ENCODE assay signal across 16 cellular contexts in the genomic region with DNA sequence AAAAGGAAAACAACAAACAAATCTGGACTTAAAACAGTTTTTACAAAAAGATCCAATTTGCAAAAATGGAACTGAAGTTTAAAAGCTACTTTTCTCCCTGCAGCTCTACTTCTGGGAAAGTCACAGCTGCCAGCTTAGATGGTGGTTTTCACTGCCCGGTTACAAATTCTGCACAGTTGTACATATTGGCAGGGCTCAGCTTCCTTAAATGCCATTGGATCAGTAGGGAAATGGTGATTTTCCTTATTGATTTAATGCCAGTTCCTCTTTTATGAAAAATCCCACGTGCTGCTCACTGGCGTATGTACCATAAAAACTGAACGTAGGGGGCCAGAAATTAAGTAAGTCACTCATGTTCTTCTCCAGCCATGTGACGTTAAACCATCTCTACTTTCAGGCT. TPM values are rescaled to one million over a fixed set of nuclear protein-coding genes. Genes with fewer than 3 reads are reported as not detected.
A peak's percentile ranks its signal among the peaks of the same experiment; 100 is the strongest.
DNase-seq lines count a peak whose midpoint lies in the region; ATAC-seq and TF ChIP-seq lines count a peak whose summit lies in the region.
"Had no signal": no experiment of that assay in that cellular context is flagged by ENCODE, and none has a peak within 500 bp of the region (broad histone marks: within the 10 kb centered on the region; RNA-seq: fewer than 3 reads in every experiment).

No MANE protein-coding gene starts in this region.

- intact Hi-C loops in body of pancreas (cut with DNase I) = no loop called here

- H3K9me3 Mint-ChIP-seq in T-helper 2 cell treated with Interferon-gamma antibody and Interleukin-4, amounts not matched to agents 5 μg/mL and 100 μg/mL, for 36 hours = no peaks in the 10 kb centered on the region

- ATAC-seq in body of pancreas (peak; percentile 33), GM19023 (IDR thresholded peaks at IDR 0.05; ENCODE audit: unreplicated experiment) (no peak), GM18498 (IDR thresholded peaks at IDR 0.05; ENCODE audit: unreplicated experiment) (no peak), HG03521 (IDR thresholded peaks at IDR 0.05; ENCODE audit: unreplicated experiment) (no peak)

- peak overlapping the region; percentile 10 for H3K27ac Mint-ChIP-seq in T-helper 2 cell treated with Interferon-gamma antibody and Interleukin-4, amounts not matched to agents 5 μg/mL and 100 μg/mL, for 36 hours

- H3K27me3 Mint-ChIP-seq in T-helper 2 cell treated with Interferon-gamma antibody and Interleukin-4, amounts not matched to agents 5 μg/mL and 100 μg/mL, for 36 hours (ENCODE audit: low read depth) = no peaks in the 10 kb centered on the region

- H3K36me3 ChIP-seq in KOPT-K1 (ENCODE audit: insufficient read depth, low read length) (no peaks in the 10 kb centered on the region), body of pancreas (replicated peaks in 1 of 2; ENCODE audit: insufficient read depth in 1 of 2, low read depth in 2 of 2) (no peaks in the 10 kb centered on the region)
- H3K36me3 ChIP-seq: Peyer's patch had no signal

- no peak for DNase-seq in T-helper 2 cell treated with Interferon-gamma antibody and Interleukin-4, amounts not matched to agents 5 μg/mL and 100 μg/mL, for 36 hours (ENCODE audit: low spot score)
- DNase-seq in T-helper 2 cell = no peak
- peak; percentile 46 for DNase-seq in CD1c-positive myeloid dendritic cell (ENCODE audit: extremely low spot score)
- peak in 3 of 4 donors; percentile 39 to 52 (median 51) for DNase-seq in body of pancreas
- DNase-seq: DMS 273 treated with DMSO at 0.1 percent for 48 hours, GOT3, KBM-7, NCI-H1694, NCI-H510A treated with DMSO at 0.1 percent for 48 hours, Peyer's patch, Right ventricle myocardium superior had no signal

- H3K27ac ChIP-seq in KOPT-K1 (ENCODE audit: low read depth, low read length, poor library complexity, severe bottlenecking) = peak overlapping the region; percentile 99
- peak overlapping the region in 1 of 4 donors; percentile 9 for H3K27ac ChIP-seq in body of pancreas
- H3K27ac ChIP-seq: Peyer's patch had no signal

- H3K27me3 ChIP-seq in body of pancreas = no peaks in the 10 kb centered on the region
- H3K27me3 ChIP-seq: Peyer's patch had no signal

- H3K9me3 ChIP-seq in KOPT-K1 (ENCODE audit: insufficient read depth, low read length, poor library complexity, severe bottlenecking) = no peaks in the 10 kb centered on the region
- no peaks in the 10 kb centered on the region for H3K9me3 ChIP-seq in body of pancreas
- H3K9me3 ChIP-seq: Peyer's patch had no signal

- WGBS in body of pancreas, 2 donors = 9 to 13% methylated on average over 5 of the region's 5 CpGs

- TF ChIP-seq CTCF in body of pancreas (IDR thresholded peaks at IDR 0.05) = no peak

- peaks cover 53% of the 10 kb centered on the region for H3K36me3 Mint-ChIP-seq in T-helper 2 cell treated with Interferon-gamma antibody and Interleukin-4, amounts not matched to agents 5 μg/mL and 100 μg/mL, for 36 hours (ENCODE audit: low read depth)

- H3K4me1 Mint-ChIP-seq in T-helper 2 cell treated with Interferon-gamma antibody and Interleukin-4, amounts not matched to agents 5 μg/mL and 100 μg/mL, for 36 hours (ENCODE audit: low read depth) = peaks cover 68% of the 10 kb centered on the region

- peaks cover 18% of the 10 kb centered on the region for H3K4me1 ChIP-seq in body of pancreas

- TF ChIP-seq POLR2A in body of pancreas (IDR thresholded peaks at IDR 0.05) = no peak

- H3K4me3 ChIP-seq in body of pancreas = no peak overlapping the region
- H3K4me3 ChIP-seq: Peyer's patch had no signal

- peak overlapping the region; percentile 47 for H3K4me3 Mint-ChIP-seq in T-helper 2 cell treated with Interferon-gamma antibody and Interleukin-4, amounts not matched to agents 5 μg/mL and 100 μg/mL, for 36 hours

RNA-seq across cellular contexts. Expression of gene GRAP2, which starts 22.8 kb away (rescaled TPM):
- total RNA-seq in body of pancreas = under 1 TPM; 0.78 to 0.99 TPM
- total RNA-seq: A172 had no signal

RNA-seq across cellular contexts. Expression of gene ENTHD1, which starts 30.1 kb away (rescaled TPM):
- not detected for total RNA-seq in body of pancreas
- total RNA-seq: A172, Peyer's patch, Right ventricle myocardium superior had no signal

RNA-seq across cellular contexts. Expression of gene TMA7B, which starts 36.5 kb away (rescaled TPM):
- total RNA-seq in body of pancreas = not detected
- total RNA-seq: A172, Peyer's patch, Right ventricle myocardium superior had no signal

Comparison
In these comparisons a context has a peak if more than half of its experiments do, and no peak if none do; other contexts are left out.
1. DNase-seq: peak in CD1c-positive myeloid dendritic cell (single experiment) and body of pancreas (3 of 4); none in T-helper 2 cell treated with Interferon-gamma antibody and Interleukin-4, amounts not matched to agents 5 μg/mL and 100 μg/mL, for 36 hours (single experiment) and T-helper 2 cell (0 of 5).